In the genomic region with DNA sequence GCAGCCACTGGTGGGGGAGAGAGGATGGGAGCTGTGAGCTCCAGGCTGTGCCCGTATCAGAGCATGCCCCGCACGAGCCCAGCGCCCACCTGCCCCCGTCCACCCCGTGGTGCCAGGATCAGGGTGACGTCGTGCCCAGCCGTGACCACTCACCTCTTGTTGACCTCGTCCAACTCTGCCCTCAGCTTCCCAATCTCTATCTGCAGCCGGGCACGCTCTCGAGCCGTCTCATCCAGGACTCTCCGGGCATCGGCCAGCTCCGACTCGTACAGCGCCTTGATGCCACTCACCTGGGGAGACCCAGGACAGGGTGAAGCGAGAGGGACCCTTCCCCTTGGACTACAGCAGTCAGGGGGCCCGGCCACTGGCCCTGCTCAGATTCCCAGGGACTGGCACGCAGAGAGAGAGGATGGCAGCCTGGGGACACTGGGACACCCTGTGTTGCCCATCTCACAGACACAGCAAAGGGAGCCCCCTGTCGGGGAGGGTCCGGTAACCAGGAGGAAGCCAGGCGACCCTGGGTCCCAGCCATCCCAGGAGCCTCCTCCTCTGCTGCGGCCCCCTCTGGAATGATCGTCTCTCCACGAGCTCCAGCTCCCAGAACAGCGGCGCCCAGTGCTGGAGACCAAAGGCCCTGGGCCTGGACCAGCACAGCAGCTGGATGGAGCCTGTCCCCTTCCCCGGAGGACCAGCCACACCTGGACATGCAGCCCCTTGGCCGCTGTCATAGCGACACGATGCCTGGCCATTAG, we compare ENCODE assay signal across 22 cellular contexts. TPM values are rescaled to one million over a fixed set of nuclear protein-coding genes. Genes with fewer than 3 reads are reported as not detected.
DNase-seq lines count a peak whose midpoint lies in the region; ATAC-seq, FAIRE-seq and TF ChIP-seq lines count a peak whose summit lies in the region.
"Had no signal": no experiment of that assay in that cellular context is flagged by ENCODE, and none has a peak within 500 bp of the region (broad histone marks: within the 10 kb centered on the region; RNA-seq: fewer than 3 reads in every experiment).

No MANE protein-coding gene starts in this region.

- H3K79me1 ChIP-seq in trophoblast cell (ENCODE audit: low read length) = no peaks in the 10 kb centered on the region

- TF ChIP-seq CTCF in WTC11 (IDR thresholded peaks at IDR 0.05) (no peak), HepG2 (CRISPR knock-in tag; IDR thresholded peaks at IDR 0.05) (no peak)

- peak overlapping the region; percentile 16 for H3K4ac ChIP-seq in trophoblast cell (ENCODE audit: low read depth, low read length)

- no peak overlapping the region for H2BK12ac ChIP-seq in trophoblast cell (ENCODE audit: low read length)

- H3K36me3 Mint-ChIP-seq in WTC11 = peaks cover 16% of the 10 kb centered on the region
- H3K36me3 Mint-ChIP-seq in activated CD4-positive, alpha-beta memory T cell treated with anti-CD3 and anti-CD28 coated beads for 36 hours = peaks cover 12% of the 10 kb centered on the region

- no peak overlapping the region for H3K9ac ChIP-seq in HepG2 (ENCODE audit: insufficient read depth, low read depth, low read length)
- no peak overlapping the region for H3K9ac ChIP-seq in trophoblast cell (ENCODE audit: low read length)
- H3K9ac ChIP-seq: SK-N-SH had no signal

- 100% methylated on average over 21 of the region's 34 CpGs for WGBS in HepG2 (ENCODE audit: low lambda C conversion rate)
- WGBS in trophoblast cell (ENCODE audit: extremely low coverage, insufficient coverage, insufficient read length) = no CpG with 5 or more reads among the region's 34 CpGs

- intact Hi-C loops in HepG2 (cut with micrococcal nuclease; ENCODE audit: unreplicated experiment) = no loop called here
- intact Hi-C loops in activated CD4-positive, alpha-beta memory T cell treated with anti-CD3 and anti-CD28 coated beads for 36 hours (cut with micrococcal nuclease) = no loop called here

- BruUV-seq in HepG2 (replicated peaks; lab: Mats Ljungman, UMichigan) = no TSS peak

- POLR2A ChIA-PET in WTC11 (lab: Charles Lee) (no interaction called here), HepG2 (lab: Yijun Ruan, JAX) (no interaction called here)
- POLR2A ChIA-PET in activated CD4-positive, alpha-beta memory T cell treated with anti-CD3 and anti-CD28 coated beads for 36 hours (lab: Charles Lee) = no interaction called here

- ATAC-seq in WTC11 = no peak
- no peak for ATAC-seq in HepG2
- ATAC-seq: CD8-positive, alpha-beta T cell; GM12878; GM23338; HCT116 had no signal

- H3K23ac ChIP-seq in trophoblast cell (ENCODE audit: low read length) = no peak overlapping the region

- no peak for FAIRE-seq in HepG2 (lab: Jason Lieb, UNC)
- no peak for FAIRE-seq in frontal cortex (lab: Jason Lieb, UNC)
- FAIRE-seq: G401.6, GM12878, HTR-8/SVneo had no signal

- H4K20me1 ChIP-seq in HepG2 (ENCODE audit: insufficient read depth, low read length) = 0 out of 2 replicates have a peak, but pooled peaks cover 3% of the 10 kb centered on the region

- peaks cover 20 to 48% of the 10 kb centered on the region in 2 experiments; a peak in 4 of 5 replicates for H3K36me3 ChIP-seq in HepG2 (replicated peaks in 1 of 2; ENCODE audit: control insufficient read depth in 1 of 2, insufficient read depth in 2 of 2, low read length in 2 of 2)
- H3K36me3 ChIP-seq in trophoblast cell (ENCODE audit: control insufficient read depth in 1 of 2, insufficient read depth in 2 of 2, low read length in 2 of 2) = peaks cover 59 to 65% of the 10 kb centered on the region in 2 experiments

- H3K27me3 Mint-ChIP-seq in WTC11 (ENCODE audit: low read depth) = no peaks in the 10 kb centered on the region
- no peaks in the 10 kb centered on the region for H3K27me3 Mint-ChIP-seq in activated CD4-positive, alpha-beta memory T cell treated with anti-CD3 and anti-CD28 coated beads for 36 hours

- no peak overlapping the region for H3K14ac ChIP-seq in trophoblast cell (ENCODE audit: low read length)

- no peak overlapping the region for H4K91ac ChIP-seq in trophoblast cell (ENCODE audit: low read depth, low read length)

- DNase-seq in WTC11 (ENCODE audit: low spot score) (no peak), HepG2 (ENCODE audit: low spot score) (no peak), trophoblast cell (no peak), frontal cortex (ENCODE audit: low spot score in 2 of 2) (no peak), GOT3 (lab: John Stamatoyannopoulos, UW) (no peak), cerebellar cortex (ENCODE audit: low spot score) (no peak)
- no peak for DNase-seq in activated CD4-positive, alpha-beta memory T cell treated with anti-CD3 and anti-CD28 coated beads for 36 hours
- DNase-seq: Caco-2; CD8-positive, alpha-beta T cell; KG1; MG63; NCI-H2029 treated with DMSO at 0.1 percent for 48 hours; NCI-H2227 treated with DMSO at 0.1 percent for 48 hours; NCI-H526 treated with DMSO at 0.1 percent for 48 hours; SK-N-SH; SW 1271 had no signal

- no peak overlapping the region for H4K12ac ChIP-seq in trophoblast cell (ENCODE audit: low read depth, low read length)

- 0 out of 2 replicates have a peak overlapping the region, but pooled peaks have one; percentile 74 for H3K27ac Mint-ChIP-seq in WTC11
- no peak overlapping the region for H3K27ac Mint-ChIP-seq in activated CD4-positive, alpha-beta memory T cell treated with anti-CD3 and anti-CD28 coated beads for 36 hours
- H3K27ac Mint-ChIP-seq: CD8-positive, alpha-beta T cell; GM23338 had no signal

- TF ChIP-seq EP300 in HepG2 (IDR thresholded peaks at IDR 0.05; ENCODE audit: low read depth in 2 of 2, low read length in 2 of 2) (no peak), HepG2 (CRISPR knock-in tag; IDR thresholded peaks at IDR 0.05; ENCODE audit: borderline replicate concordance) (no peak)

- no peak overlapping the region for H3K4me3 ChIP-seq in HepG2 (replicated peaks in 1 of 3; ENCODE audit: insufficient read depth in 1 of 3, low read depth in 2 of 3, low read length in 3 of 3)
- no peak overlapping the region for H3K4me3 ChIP-seq in trophoblast cell (ENCODE audit: low read depth, low read length)
- H3K4me3 ChIP-seq: GM12878, GM23338, MG63 had no signal

- peak overlapping the region; percentile 1 for H3K18ac ChIP-seq in trophoblast cell (ENCODE audit: low read length)

- no peak overlapping the region for H3K27ac ChIP-seq in HepG2 (ENCODE audit: extremely low read length, insufficient read depth, low read length)
- no peak overlapping the region for H3K27ac ChIP-seq in trophoblast cell (ENCODE audit: low read depth, low read length)
- H3K27ac ChIP-seq: C4-2B had no signal

- no peak overlapping the region for H2BK5ac ChIP-seq in trophoblast cell (ENCODE audit: low read depth, low read length, poor library complexity)

- H3K9me3 ChIP-seq in HepG2 (ENCODE audit: low read length) = no peaks in the 10 kb centered on the region
- no peaks in the 10 kb centered on the region for H3K9me3 ChIP-seq in trophoblast cell (ENCODE audit: insufficient read depth, low read depth, low read length)
- H3K9me3 ChIP-seq: Caco-2, MG63, SK-N-SH had no signal

- CTCF ChIA-PET in WTC11 (lab: Charles Lee) = no interaction called here
- CTCF ChIA-PET in HepG2 (lab: Yijun Ruan, JAX; ENCODE audit: low intra/inter-chr PET ratio, low total read pairs) = no interaction called here
- CTCF ChIA-PET in activated CD4-positive, alpha-beta memory T cell treated with anti-CD3 and anti-CD28 coated beads for 36 hours (lab: Charles Lee) = interaction anchor here (1.3 to 1.6 kb wide), 2 partner anchors 13 to 167 kb away, joined by 3 to 5 read pairs; partner anchors contain the start of gene LMNB2

- H2AFZ ChIP-seq in HepG2 (ENCODE audit: low read length) (no peak overlapping the region), trophoblast cell (ENCODE audit: insufficient read depth, low read length, poor library complexity) (no peak overlapping the region)
- H2AFZ ChIP-seq: GM23338 had no signal

- peaks cover 6% of the 10 kb centered on the region for H3K4me1 Mint-ChIP-seq in WTC11
- H3K4me1 Mint-ChIP-seq in activated CD4-positive, alpha-beta memory T cell treated with anti-CD3 and anti-CD28 coated beads for 36 hours (ENCODE audit: low read depth) = peaks cover 9% of the 10 kb centered on the region

- H2BK120ac ChIP-seq in trophoblast cell (ENCODE audit: insufficient read depth, low read length, poor library complexity) = no peak overlapping the region

- H3K4me1 ChIP-seq in HepG2 (ENCODE audit: insufficient read depth, low read length) (no peaks in the 10 kb centered on the region), trophoblast cell (ENCODE audit: control insufficient read depth in 1 of 2, insufficient read depth in 2 of 2, low read length in 2 of 2) (no peaks in the 10 kb centered on the region)
- H3K4me1 ChIP-seq: Caco-2 had no signal

- in situ Hi-C loops in HepG2 (cut with HindIII; ENCODE audit: extremely low pct_ligation_motif_present, low pct_unique_long_range_greater_than_20kb) = no loop called here

- no peak overlapping the region for H4K8ac ChIP-seq in trophoblast cell (ENCODE audit: low read depth, low read length)

- no peak overlapping the region for H3K4me3 Mint-ChIP-seq in WTC11
- no peak overlapping the region for H3K4me3 Mint-ChIP-seq in activated CD4-positive, alpha-beta memory T cell treated with anti-CD3 and anti-CD28 coated beads for 36 hours
- H3K4me3 Mint-ChIP-seq: CD8-positive, alpha-beta T cell; GM23338 had no signal

- no peak overlapping the region for H2AK5ac ChIP-seq in trophoblast cell (ENCODE audit: low read length)

- H3K4me2 ChIP-seq in HepG2 (ENCODE audit: low read depth, low read length) = no peak overlapping the region
- no peak overlapping the region for H3K4me2 ChIP-seq in trophoblast cell (ENCODE audit: low read length)
- H3K4me2 ChIP-seq: GM23338, SK-N-SH had no signal

- H3K79me2 ChIP-seq in HepG2 (ENCODE audit: insufficient read depth, low read length) (peaks cover 33% of the 10 kb centered on the region), trophoblast cell (ENCODE audit: control insufficient read depth, insufficient read depth, low read length, poor library complexity) (peaks cover 12% of the 10 kb centered on the region)

- no peak for TF ChIP-seq RAD21 in HepG2 (CRISPR knock-in tag; IDR thresholded peaks at IDR 0.05)

- TF ChIP-seq POLR2A in HepG2 (IDR thresholded peaks at IDR 0.05; ENCODE audit: insufficient read depth in 1 of 2, low read depth in 2 of 2, low read length in 2 of 2) = no peak

- H3K9me3 Mint-ChIP-seq in WTC11 = no peaks in the 10 kb centered on the region
- no peaks in the 10 kb centered on the region for H3K9me3 Mint-ChIP-seq in activated CD4-positive, alpha-beta memory T cell treated with anti-CD3 and anti-CD28 coated beads for 36 hours
- H3K9me3 Mint-ChIP-seq: CD8-positive, alpha-beta T cell; GM23338 had no signal

- H3K27me3 ChIP-seq in HepG2 (ENCODE audit: control insufficient read depth in 1 of 2, insufficient read depth in 2 of 2, low read length in 2 of 2) (no peaks in the 10 kb centered on the region), trophoblast cell (ENCODE audit: insufficient read depth, low read length) (no peaks in the 10 kb centered on the region)
- H3K27me3 ChIP-seq: MG63 had no signal

RNA-seq across cellular contexts. Expression of gene LMNB2, which starts 12.3 kb away (rescaled TPM):
- total RNA-seq in WTC11 (2021) (204 to 216 TPM (median 212 TPM) in 3 replicates), HepG2 (2016; rRNA removed; fragmentation: Illumina TruSeq; extraction: Trizol) (93.6 and 105 TPM in 2 replicates), frontal cortex (46.9 TPM)
- 8.6 and 9.2 TPM in 2 replicates for total RNA-seq in HepG2 (2016; cell fraction: cytosol; rRNA removed; fragmentation: Illumina TruSeq; extraction: Trizol; ENCODE audit: low read depth)
- 80.4 and 107 TPM in 2 replicates for total RNA-seq in HepG2 (2016; cell fraction: insoluble cytoplasmic fraction; rRNA removed; fragmentation: Illumina TruSeq; extraction: Trizol)
- 34.1 and 36.1 TPM in 2 replicates for total RNA-seq in HepG2 (2016; cell fraction: membrane; rRNA removed; fragmentation: Illumina TruSeq; extraction: Trizol)
- total RNA-seq in HepG2 (2016; cell fraction: nucleus; rRNA removed; fragmentation: Illumina TruSeq; extraction: Trizol) = 44.6 and 52.0 TPM in 2 replicates
- 77.2 and 89.7 TPM in 2 replicates for polyA plus RNA-seq in HepG2 (2011; rRNA removed)
- 83.5 and 98.7 TPM in 2 replicates for polyA plus RNA-seq in HepG2 (2011; cell fraction: cytosol; rRNA removed)
- polyA plus RNA-seq in HepG2 (2011; cell fraction: nucleus; rRNA removed) = 75.2 and 87.6 TPM in 2 replicates
- 40.0 and 41.8 TPM in 2 replicates for polyA plus RNA-seq in HepG2 (2012)
- 7.1 and 7.6 TPM in 2 replicates for polyA plus RNA-seq in HepG2 (2016; cell fraction: cytosol; fragmentation: Illumina TruSeq; extraction: Trizol; ENCODE audit: low read depth)
- 74.9 and 86.7 TPM in 2 replicates for polyA plus RNA-seq in HepG2 (2016; cell fraction: insoluble cytoplasmic fraction; fragmentation: Illumina TruSeq; extraction: Trizol; ENCODE audit: low read depth)
- 19.0 and 21.3 TPM in 2 replicates for polyA plus RNA-seq in HepG2 (2016; cell fraction: membrane; fragmentation: Illumina TruSeq; extraction: Trizol; ENCODE audit: low read depth)
- polyA plus RNA-seq in HepG2 (2016; cell fraction: nucleus; fragmentation: Illumina TruSeq; extraction: Trizol; ENCODE audit: insufficient read depth, low read depth) = 75.4 and 76.1 TPM in 2 replicates
- 106 and 107 TPM in 2 replicates for polyA minus RNA-seq in HepG2 (2011; rRNA and poly(A)+ RNA removed; ENCODE audit: low replicate concordance)
- 35.3 and 37.2 TPM in 2 replicates for polyA minus RNA-seq in HepG2 (2011; cell fraction: cytosol; rRNA and poly(A)+ RNA removed)
- polyA minus RNA-seq in HepG2 (2011; cell fraction: nucleus; rRNA and poly(A)+ RNA removed) = 14.4 and 16.7 TPM in 2 replicates
- 103 and 105 TPM in 2 replicates for polyA plus RNA-seq in trophoblast cell (2013)
- total RNA-seq in activated CD4-positive, alpha-beta memory T cell treated with anti-CD3 and anti-CD28 coated beads for 36 hours = 100 to 1,000 TPM; 100 to 104 TPM

RNA-seq across cellular contexts. Expression of gene TIMM13, which starts 17.0 kb away (rescaled TPM):
- total RNA-seq in WTC11 (2021) (296 to 342 TPM (median 309 TPM) in 3 replicates), HepG2 (2016; rRNA removed; fragmentation: Illumina TruSeq; extraction: Trizol) (108 and 116 TPM in 2 replicates), frontal cortex (18.3 TPM)
- 78.9 and 87.4 TPM in 2 replicates for total RNA-seq in HepG2 (2016; cell fraction: cytosol; rRNA removed; fragmentation: Illumina TruSeq; extraction: Trizol; ENCODE audit: low read depth)
- 115 and 120 TPM in 2 replicates for total RNA-seq in HepG2 (2016; cell fraction: insoluble cytoplasmic fraction; rRNA removed; fragmentation: Illumina TruSeq; extraction: Trizol)
- 123 and 146 TPM in 2 replicates for total RNA-seq in HepG2 (2016; cell fraction: membrane; rRNA removed; fragmentation: Illumina TruSeq; extraction: Trizol)
- 37.3 and 42.3 TPM in 2 replicates for total RNA-seq in HepG2 (2016; cell fraction: nucleus; rRNA removed; fragmentation: Illumina TruSeq; extraction: Trizol)
- polyA plus RNA-seq in HepG2 (2011; rRNA removed) = 48.4 and 62.5 TPM in 2 replicates
- 60.7 and 102 TPM in 2 replicates for polyA plus RNA-seq in HepG2 (2011; cell fraction: cytosol; rRNA removed)
- polyA plus RNA-seq in HepG2 (2011; cell fraction: nucleus; rRNA removed) = 41.6 and 44.7 TPM in 2 replicates
- 50.3 and 65.0 TPM in 2 replicates for polyA plus RNA-seq in HepG2 (2012)
- polyA plus RNA-seq in HepG2 (2016; cell fraction: cytosol; fragmentation: Illumina TruSeq; extraction: Trizol; ENCODE audit: low read depth) = 94.9 and 117 TPM in 2 replicates
- 117 and 124 TPM in 2 replicates for polyA plus RNA-seq in HepG2 (2016; cell fraction: insoluble cytoplasmic fraction; fragmentation: Illumina TruSeq; extraction: Trizol; ENCODE audit: low read depth)
- 122 and 128 TPM in 2 replicates for polyA plus RNA-seq in HepG2 (2016; cell fraction: membrane; fragmentation: Illumina TruSeq; extraction: Trizol; ENCODE audit: low read depth)
- 84.2 and 86.9 TPM in 2 replicates for polyA plus RNA-seq in HepG2 (2016; cell fraction: nucleus; fragmentation: Illumina TruSeq; extraction: Trizol; ENCODE audit: insufficient read depth, low read depth)
- polyA minus RNA-seq in HepG2 (2011; rRNA and poly(A)+ RNA removed; ENCODE audit: low replicate concordance) = 23.6 and 42.8 TPM in 2 replicates
- polyA minus RNA-seq in HepG2 (2011; cell fraction: cytosol; rRNA and poly(A)+ RNA removed) = 18.8 and 24.2 TPM in 2 replicates
- polyA minus RNA-seq in HepG2 (2011; cell fraction: nucleus; rRNA and poly(A)+ RNA removed) = 17.2 and 19.7 TPM in 2 replicates
- polyA plus RNA-seq in trophoblast cell (2013) = 79.5 and 82.1 TPM in 2 replicates
- 10 to 100 TPM; 69.0 to 72.0 TPM for total RNA-seq in activated CD4-positive, alpha-beta memory T cell treated with anti-CD3 and anti-CD28 coated beads for 36 hours

RNA-seq across cellular contexts. Expression of gene GADD45B, which starts 31.5 kb away (rescaled TPM):
- 17.9 to 27.5 TPM (median 23.2 TPM) in 3 replicates for total RNA-seq in WTC11 (2021)
- 3.2 and 4.6 TPM in 2 replicates for total RNA-seq in HepG2 (2016; rRNA removed; fragmentation: Illumina TruSeq; extraction: Trizol)
- 0.71 and 0.91 TPM in 2 replicates for total RNA-seq in HepG2 (2016; cell fraction: cytosol; rRNA removed; fragmentation: Illumina TruSeq; extraction: Trizol; ENCODE audit: low read depth)
- total RNA-seq in HepG2 (2016; cell fraction: insoluble cytoplasmic fraction; rRNA removed; fragmentation: Illumina TruSeq; extraction: Trizol) = 3.2 and 6.0 TPM in 2 replicates
- 1.8 TPM in 2 replicates for total RNA-seq in HepG2 (2016; cell fraction: membrane; rRNA removed; fragmentation: Illumina TruSeq; extraction: Trizol)
- 7.3 and 7.6 TPM in 2 replicates for total RNA-seq in HepG2 (2016; cell fraction: nucleus; rRNA removed; fragmentation: Illumina TruSeq; extraction: Trizol)
- 34.1 and 40.4 TPM in 2 replicates for polyA plus RNA-seq in HepG2 (2011; rRNA removed)
- 40.0 and 43.7 TPM in 2 replicates for polyA plus RNA-seq in HepG2 (2011; cell fraction: cytosol; rRNA removed)
- polyA plus RNA-seq in HepG2 (2011; cell fraction: nucleus; rRNA removed) = 66.8 and 77.1 TPM in 2 replicates
- 11.3 and 22.4 TPM in 2 replicates for polyA plus RNA-seq in HepG2 (2012)
- 1.5 and 1.7 TPM in 2 replicates for polyA plus RNA-seq in HepG2 (2016; cell fraction: cytosol; fragmentation: Illumina TruSeq; extraction: Trizol; ENCODE audit: low read depth)
- 5.5 and 5.8 TPM in 2 replicates for polyA plus RNA-seq in HepG2 (2016; cell fraction: insoluble cytoplasmic fraction; fragmentation: Illumina TruSeq; extraction: Trizol; ENCODE audit: low read depth)
- 2.3 and 2.5 TPM in 2 replicates for polyA plus RNA-seq in HepG2 (2016; cell fraction: membrane; fragmentation: Illumina TruSeq; extraction: Trizol; ENCODE audit: low read depth)
- polyA plus RNA-seq in HepG2 (2016; cell fraction: nucleus; fragmentation: Illumina TruSeq; extraction: Trizol; ENCODE audit: insufficient read depth, low read depth) = 16.6 and 21.3 TPM in 2 replicates
- 22.5 and 88.0 TPM in 2 replicates for polyA minus RNA-seq in HepG2 (2011; rRNA and poly(A)+ RNA removed; ENCODE audit: low replicate concordance)
- polyA minus RNA-seq in HepG2 (2011; cell fraction: cytosol; rRNA and poly(A)+ RNA removed) = 12.3 and 15.6 TPM in 2 replicates
- 35.0 and 45.0 TPM in 2 replicates for polyA minus RNA-seq in HepG2 (2011; cell fraction: nucleus; rRNA and poly(A)+ RNA removed)
- polyA plus RNA-seq in trophoblast cell (2013) = 89.4 and 93.2 TPM in 2 replicates
- total RNA-seq in frontal cortex = 1.2 TPM
- 10 to 100 TPM; 34.5 to 38.1 TPM for total RNA-seq in activated CD4-positive, alpha-beta memory T cell treated with anti-CD3 and anti-CD28 coated beads for 36 hours
